ENCODE assay signal across 8 cellular contexts in genomic region chr5:131169810-131170539, GRCh38. TPM values are rescaled to one million over a fixed set of nuclear protein-coding genes. Genes with fewer than 3 reads are reported as not detected.
DNase-seq lines count a peak whose midpoint lies in the region; ATAC-seq and TF ChIP-seq lines count a peak whose summit lies in the region.

No MANE protein-coding gene starts in this region.

- no peak for DNase-seq in activated CD8-positive, alpha-beta memory T cell treated with anti-CD3 and anti-CD28 coated beads, Interleukin-2, amount 10 ng/mL, durations not matched to agents 7 days and 5 days
- DNase-seq in activated CD8-positive, alpha-beta memory T cell treated with anti-CD3 and anti-CD28 coated beads, Interleukin-2, amount 50 U/mL, for 48 hours, result no peak
- no peak for DNase-seq in activated naive CD8-positive, alpha-beta T cell treated with anti-CD3 and anti-CD28 coated beads, Interleukin-2, amount 50 U/mL, for 24 hours
- DNase-seq in left lung (no peak), NCI-H2196 treated with DMSO at 0.1 percent for 48 hours (lab: John Stamatoyannopoulos, UW; ENCODE audit: unreplicated experiment) (no peak)

- peak overlapping the region; percentile 74 to 87 for H3K27ac ChIP-seq in left lung
- peak overlapping the region; percentile 32 for H3K27ac ChIP-seq in thymus (ENCODE audit: low read depth)

- H3K9me3 ChIP-seq in left lung, result no peaks in the 10 kb centered on the region
- no peaks in the 10 kb centered on the region for H3K9me3 ChIP-seq in thymus (ENCODE audit: control insufficient read depth)

- CTCF ChIA-PET in activated CD8-positive, alpha-beta memory T cell treated with anti-CD3 and anti-CD28 coated beads, Interleukin-2, amount 10 ng/mL, durations not matched to agents 7 days and 5 days (lab: Charles Lee), result interaction anchor here (1.1 kb wide), 1 partner anchor 214 kb away, joined by 3 read pairs; no protein-coding TSS in a partner anchor

- WGBS in thymus, result 36% methylated on average over 16 of the region's 16 CpGs

- H3K4me1 ChIP-seq in left lung (peaks cover 13 to 14% of the 10 kb centered on the region in 2 donors), thymus (ENCODE audit: control insufficient read depth, insufficient read depth, low read length) (no peaks in the 10 kb centered on the region)

- TF ChIP-seq CTCF in left lung (IDR thresholded peaks at IDR 0.05), result no peak

- peak overlapping the region; percentile 71 to 73 for H3K4me3 ChIP-seq in left lung
- H3K4me3 ChIP-seq in thymus (ENCODE audit: low read length), result peak overlapping the region; percentile 74

- no peak for ATAC-seq in activated CD8-positive, alpha-beta memory T cell treated with anti-CD3 and anti-CD28 coated beads, Interleukin-2, amount 10 ng/mL, durations not matched to agents 7 days and 5 days
- no peak for ATAC-seq in activated naive CD8-positive, alpha-beta T cell treated with anti-CD3 and anti-CD28 coated beads, Interleukin-2, amount 50 U/mL, for 24 hours
- no peak for ATAC-seq in left lung
- no peak for ATAC-seq in GM21367 (IDR thresholded peaks at IDR 0.05; ENCODE audit: unreplicated experiment)
- ATAC-seq in HG03432 (IDR thresholded peaks at IDR 0.05; ENCODE audit: unreplicated experiment), result no peak

- intact Hi-C loops in left lung (cut with DNase I), result loop anchor here in 1 of 2 donors (5.0 kb wide), 1 partner anchor 217 kb away; no protein-coding TSS in a partner anchor

- no peaks in the 10 kb centered on the region for H3K9me3 Mint-ChIP-seq in activated CD8-positive, alpha-beta memory T cell treated with anti-CD3 and anti-CD28 coated beads, Interleukin-2, amount 10 ng/mL, durations not matched to agents 7 days and 5 days (ENCODE audit: low read depth)
- H3K9me3 Mint-ChIP-seq in activated naive CD8-positive, alpha-beta T cell treated with anti-CD3 and anti-CD28 coated beads, Interleukin-2, amount 50 U/mL, for 24 hours, result no peaks in the 10 kb centered on the region

- peak overlapping the region; percentile 93 for H3K27ac Mint-ChIP-seq in activated CD8-positive, alpha-beta memory T cell treated with anti-CD3 and anti-CD28 coated beads, Interleukin-2, amount 10 ng/mL, durations not matched to agents 7 days and 5 days
- H3K27ac Mint-ChIP-seq in activated naive CD8-positive, alpha-beta T cell treated with anti-CD3 and anti-CD28 coated beads, Interleukin-2, amount 50 U/mL, for 24 hours, result peak overlapping the region; percentile 94

- no peaks in the 10 kb centered on the region for H3K27me3 Mint-ChIP-seq in activated CD8-positive, alpha-beta memory T cell treated with anti-CD3 and anti-CD28 coated beads, Interleukin-2, amount 10 ng/mL, durations not matched to agents 7 days and 5 days
- H3K27me3 Mint-ChIP-seq in activated naive CD8-positive, alpha-beta T cell treated with anti-CD3 and anti-CD28 coated beads, Interleukin-2, amount 50 U/mL, for 24 hours, result no peaks in the 10 kb centered on the region

- peaks cover 7% of the 10 kb centered on the region for H3K36me3 Mint-ChIP-seq in activated CD8-positive, alpha-beta memory T cell treated with anti-CD3 and anti-CD28 coated beads, Interleukin-2, amount 10 ng/mL, durations not matched to agents 7 days and 5 days
- peaks cover 16% of the 10 kb centered on the region for H3K36me3 Mint-ChIP-seq in activated naive CD8-positive, alpha-beta T cell treated with anti-CD3 and anti-CD28 coated beads, Interleukin-2, amount 50 U/mL, for 24 hours (ENCODE audit: low read depth)

- H3K36me3 ChIP-seq in left lung (no peaks in the 10 kb centered on the region), thymus (ENCODE audit: control insufficient read depth, insufficient read depth) (no peaks in the 10 kb centered on the region)

- peak overlapping the region; percentile 96 for H3K4me3 Mint-ChIP-seq in activated CD8-positive, alpha-beta memory T cell treated with anti-CD3 and anti-CD28 coated beads, Interleukin-2, amount 10 ng/mL, durations not matched to agents 7 days and 5 days
- peak overlapping the region; percentile 99 for H3K4me3 Mint-ChIP-seq in activated naive CD8-positive, alpha-beta T cell treated with anti-CD3 and anti-CD28 coated beads, Interleukin-2, amount 50 U/mL, for 24 hours

- no peaks in the 10 kb centered on the region for H3K27me3 ChIP-seq in left lung
- H3K27me3 ChIP-seq in thymus (ENCODE audit: control insufficient read depth, insufficient read depth), result no peaks in the 10 kb centered on the region

- H3K4me1 Mint-ChIP-seq in activated CD8-positive, alpha-beta memory T cell treated with anti-CD3 and anti-CD28 coated beads, Interleukin-2, amount 10 ng/mL, durations not matched to agents 7 days and 5 days, result peaks cover 57% of the 10 kb centered on the region
- H3K4me1 Mint-ChIP-seq in activated naive CD8-positive, alpha-beta T cell treated with anti-CD3 and anti-CD28 coated beads, Interleukin-2, amount 50 U/mL, for 24 hours, result peaks cover 42% of the 10 kb centered on the region

RNA-seq across cellular contexts. Expression of gene LYRM7, which starts 0.8 kb away (rescaled TPM):
- 10 to 100 TPM; 12.2 to 15.4 TPM for total RNA-seq in activated CD8-positive, alpha-beta memory T cell treated with anti-CD3 and anti-CD28 coated beads, Interleukin-2, amount 10 ng/mL, durations not matched to agents 7 days and 5 days
- total RNA-seq in left lung, result 1 to 10 TPM; 6.7 to 7.9 TPM
- 5.5 TPM for polyA plus RNA-seq in thymus

RNA-seq across cellular contexts. Expression of gene HINT1, which starts 4.9 kb away (rescaled TPM):
- total RNA-seq in activated CD8-positive, alpha-beta memory T cell treated with anti-CD3 and anti-CD28 coated beads, Interleukin-2, amount 10 ng/mL, durations not matched to agents 7 days and 5 days, result 100 to 1,000 TPM; 261 to 288 TPM
- 100 to 1,000 TPM; 168 to 169 TPM for total RNA-seq in left lung
- polyA plus RNA-seq in thymus, result 396 TPM
